ENCODE assay signal across 28 cellular contexts in genomic region chr6:41356838-41357237, GRCh38. TPM values are rescaled to one million over a fixed set of nuclear protein-coding genes. Genes with fewer than 3 reads are reported as not detected.
A peak's percentile ranks its signal among the peaks of the same experiment; 100 is the strongest.
DNase-seq lines count a peak whose midpoint lies in the region; ATAC-seq, FAIRE-seq and TF ChIP-seq lines count a peak whose summit lies in the region.
"Had no signal": no experiment of that assay in that cellular context is flagged by ENCODE, and none has a peak within 500 bp of the region (broad histone marks: within the 10 kb centered on the region; RNA-seq: fewer than 3 reads in every experiment).

No MANE protein-coding gene starts in this region.

- no peaks in the 10 kb centered on the region for H3K9me2 ChIP-seq in MM.1S (replicated peaks; ENCODE audit: insufficient read depth, low read length)
- H3K9me2 ChIP-seq: SK-N-SH had no signal

- no peaks in the 10 kb centered on the region for H4K20me1 ChIP-seq in K562 (replicated peaks; ENCODE audit: control insufficient read depth, insufficient read depth, low read length)
- no peaks in the 10 kb centered on the region for H4K20me1 ChIP-seq in MM.1S (ENCODE audit: insufficient read depth, low read length)

- H3K36me3 ChIP-seq in K562 (ENCODE audit: control insufficient read depth, insufficient read depth, low read length) (no peaks in the 10 kb centered on the region), MM.1S (replicated peaks; ENCODE audit: insufficient read depth, low read length) (no peaks in the 10 kb centered on the region)
- H3K36me3 ChIP-seq: BE2C, HAP-1 had no signal

- DNase-seq in activated CD8-positive, alpha-beta memory T cell treated with anti-CD3 and anti-CD28 coated beads, Interleukin-2, amount 10 ng/mL, durations not matched to agents 7 days and 5 days = peak; percentile 9
- no peak for DNase-seq in activated CD8-positive, alpha-beta memory T cell treated with anti-CD3 and anti-CD28 coated beads, Interleukin-2, amount 50 U/mL, for 4 hours
- no peak for DNase-seq in LNCaP clone FGC (ENCODE audit: low read depth)
- no peak for DNase-seq in K562 (ENCODE audit: extremely low read depth in 1 of 4, low spot score in 3 of 4)
- DNase-seq in MM.1S = no peak
- DNase-seq in germinal center (ENCODE audit: low spot score) = no peak
- DNase-seq: BE2C; CD4-positive, CD25-positive, alpha-beta regulatory T cell; COR-L47; GM23248; IMR-90; NCI-H187 treated with DMSO at 0.1 percent for 48 hours; NCI-H2107; NCI-H2227 treated with DMSO at 0.1 percent for 48 hours; NCI-H510A; NK-92 treated with Interleukin-12 subunit alpha and Interleukin-12 subunit beta, amount 100 ng/mL, for 24 hours; SIG-M5; SK-N-SH; T-helper 2 cell had no signal

- no TSS peak for BruUV-seq in K562 (replicated peaks; lab: Mats Ljungman, UMichigan)

- peaks cover 22% of the 10 kb centered on the region for H3K9me3 Mint-ChIP-seq in activated CD8-positive, alpha-beta memory T cell treated with anti-CD3 and anti-CD28 coated beads, Interleukin-2, amount 10 ng/mL, durations not matched to agents 7 days and 5 days (ENCODE audit: low read depth)

- no peak for TF ChIP-seq EP300 in K562 (IDR thresholded peaks at IDR 0.05; ENCODE audit: low read length)

- H3K4me3 ChIP-seq in LNCaP clone FGC (ENCODE audit: low read depth, low read length) (no peak overlapping the region), K562 (no peak overlapping the region), MM.1S (ENCODE audit: low read length) (no peak overlapping the region)
- H3K4me3 ChIP-seq: A549, GM23248, HAP-1 had no signal

- no peak overlapping the region for H3K27ac ChIP-seq in K562 (ENCODE audit: extremely low read depth, low read depth, low read length)
- no peak overlapping the region for H3K27ac ChIP-seq in MM.1S (ENCODE audit: low read length)
- H3K27ac ChIP-seq: A549, GM23248, HL-60 had no signal

- in situ Hi-C loops in K562 (cut with MboI) = no loop called here

- H3F3A ChIP-seq in MM.1S (ENCODE audit: insufficient read depth, low read length) = no peaks in the 10 kb centered on the region

- peaks cover 21% of the 10 kb centered on the region for H3K36me3 Mint-ChIP-seq in activated CD8-positive, alpha-beta memory T cell treated with anti-CD3 and anti-CD28 coated beads, Interleukin-2, amount 10 ng/mL, durations not matched to agents 7 days and 5 days

- H3K79me2 ChIP-seq in K562 (ENCODE audit: control insufficient read depth, insufficient read depth, low read length) (no peaks in the 10 kb centered on the region), MM.1S (ENCODE audit: low read length) (no peaks in the 10 kb centered on the region)

- 3% methylated on average over 3 of the region's 3 CpGs for WGBS in K562 (ENCODE audit: insufficient coverage, low coverage, missing lambda C conversion rate)

- POLR2A ChIA-PET in K562 (lab: Yijun Ruan, JAX) = no interaction called here

- H3K4me1 ChIP-seq in K562 (replicated peaks in 1 of 2; ENCODE audit: control insufficient read depth in 2 of 2, insufficient read depth in 2 of 2, low read length in 2 of 2) = no peaks in the 10 kb centered on the region
- no peaks in the 10 kb centered on the region for H3K4me1 ChIP-seq in MM.1S (ENCODE audit: low read length)
- H3K4me1 ChIP-seq: A549, BE2C, HAP-1 had no signal

- TF ChIP-seq CTCF in LNCaP clone FGC (IDR thresholded peaks at IDR 0.05; ENCODE audit: control insufficient read depth, extremely low read depth, insufficient read depth) (peak; percentile 33), K562 (IDR thresholded peaks at IDR 0.05 in 2 of 3, conservative IDR thresholded peaks at IDR 0.05 in 1 of 3; ENCODE audit: insufficient read depth in 2 of 3, low read depth in 1 of 3, low read length in 3 of 3) (no peak; a peak in 1 of 6 replicates), MM.1S (IDR thresholded peaks at IDR 0.05; ENCODE audit: low read length) (no peak)

- peaks cover 31% of the 10 kb centered on the region for H3K27me3 Mint-ChIP-seq in activated CD8-positive, alpha-beta memory T cell treated with anti-CD3 and anti-CD28 coated beads, Interleukin-2, amount 10 ng/mL, durations not matched to agents 7 days and 5 days

- TF ChIP-seq RAD21 in K562 (CRISPR knock-in tag; conservative IDR thresholded peaks at IDR 0.05 in 1 of 2, IDR thresholded peaks at IDR 0.05 in 1 of 2) = no peak

- H3K27ac Mint-ChIP-seq in activated CD8-positive, alpha-beta memory T cell treated with anti-CD3 and anti-CD28 coated beads, Interleukin-2, amount 10 ng/mL, durations not matched to agents 7 days and 5 days = no peak overlapping the region
- H3K27ac Mint-ChIP-seq: CD4-positive, CD25-positive, alpha-beta regulatory T cell had no signal

- H3K4me2 ChIP-seq in K562 (ENCODE audit: insufficient read depth, low read length) (no peak overlapping the region), MM.1S (ENCODE audit: low read depth, low read length) (no peak overlapping the region)
- H3K4me2 ChIP-seq: A549, SK-N-SH had no signal

- H3K4me3 Mint-ChIP-seq in activated CD8-positive, alpha-beta memory T cell treated with anti-CD3 and anti-CD28 coated beads, Interleukin-2, amount 10 ng/mL, durations not matched to agents 7 days and 5 days = no peak overlapping the region
- H3K4me3 Mint-ChIP-seq: CD4-positive, CD25-positive, alpha-beta regulatory T cell had no signal

- peak; percentile 44 for FAIRE-seq in K562 (lab: Jason Lieb, UNC)
- FAIRE-seq: A549, GM12892 had no signal

- intact Hi-C loops in K562 (cut with micrococcal nuclease) = no loop called here

- CTCF ChIA-PET in activated CD8-positive, alpha-beta memory T cell treated with anti-CD3 and anti-CD28 coated beads, Interleukin-2, amount 10 ng/mL, durations not matched to agents 7 days and 5 days (lab: Charles Lee) = interaction anchor here (0.9 to 2.0 kb wide), 4 partner anchors 10 to 327 kb away, joined by 3 to 9 read pairs (median 3); no protein-coding TSS in a partner anchor
- CTCF ChIA-PET in K562 (lab: Yijun Ruan, JAX; ENCODE audit: low intra/inter-chr PET ratio) = no interaction called here

- H2AFZ ChIP-seq in K562 (ENCODE audit: low read depth, low read length) (no peak overlapping the region), MM.1S (ENCODE audit: low read length) (no peak overlapping the region)
- H2AFZ ChIP-seq: GM23248 had no signal

- no peak for TF ChIP-seq POLR2A in K562 (conservative IDR thresholded peaks at IDR 0.05)

- peaks cover 10% of the 10 kb centered on the region for H3K4me1 Mint-ChIP-seq in activated CD8-positive, alpha-beta memory T cell treated with anti-CD3 and anti-CD28 coated beads, Interleukin-2, amount 10 ng/mL, durations not matched to agents 7 days and 5 days
- H3K4me1 Mint-ChIP-seq: CD4-positive, CD25-positive, alpha-beta regulatory T cell had no signal

- no peak for ATAC-seq in activated CD8-positive, alpha-beta memory T cell treated with anti-CD3 and anti-CD28 coated beads, Interleukin-2, amount 10 ng/mL, durations not matched to agents 7 days and 5 days
- ATAC-seq in K562 = peak; percentile 47; the same call in 1 of the 3 replicates
- no peak for ATAC-seq in HG02870 (IDR thresholded peaks at IDR 0.05; ENCODE audit: unreplicated experiment)
- ATAC-seq: Panc1 had no signal

- H3K27me3 ChIP-seq in K562 (ENCODE audit: control insufficient read depth in 2 of 2, insufficient read depth in 2 of 2, low read length in 2 of 2) = peaks cover 22 to 25% of the 10 kb centered on the region in 2 experiments
- no peaks in the 10 kb centered on the region for H3K27me3 ChIP-seq in MM.1S (replicated peaks; ENCODE audit: insufficient read depth, low read length)

- no peaks in the 10 kb centered on the region for H3K9me1 ChIP-seq in K562 (ENCODE audit: control insufficient read depth, insufficient read depth, low read length)

- no peaks in the 10 kb centered on the region for H3K9me3 ChIP-seq in K562 (replicated peaks; ENCODE audit: control insufficient read depth, insufficient read depth, low read depth, low read length)
- H3K9me3 ChIP-seq in MM.1S (replicated peaks; ENCODE audit: insufficient read depth, low read length) = no peaks in the 10 kb centered on the region
- H3K9me3 ChIP-seq: A549, BE2C had no signal

- H3K9ac ChIP-seq in K562 (ENCODE audit: insufficient read depth in 1 of 2, low read depth in 2 of 2, low read length in 2 of 2) (no peak overlapping the region), MM.1S (ENCODE audit: low read length) (no peak overlapping the region)
- H3K9ac ChIP-seq: GM23248, SK-N-SH had no signal

TF ChIP-seq in K562, 482 proteins besides CTCF, POLR2A, EP300 and RAD21 (continues in another document):
- TF ChIP-seq, protein P1, sequence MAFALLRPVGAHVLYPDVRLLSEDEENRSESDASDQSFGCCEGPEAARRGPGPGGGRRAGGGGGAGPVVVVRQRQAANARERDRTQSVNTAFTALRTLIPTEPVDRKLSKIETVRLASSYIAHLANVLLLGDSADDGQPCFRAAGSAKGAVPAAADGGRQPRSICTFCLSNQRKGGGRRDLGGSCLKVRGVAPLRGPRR (CRISPR knock-in tag; IDR thresholded peaks at IDR 0.05) = no peak
- no peak for TF ChIP-seq ZBTB8A (IDR thresholded peaks at IDR 0.05; ENCODE audit: partially characterized antibody)
- peak; percentile 55; the same call in 1 of the 2 replicates for TF ChIP-seq CEBPB (tag; IDR thresholded peaks at IDR 0.05)

RNA-seq across cellular contexts. Expression of gene NCR2, which starts 21.4 kb away (rescaled TPM):
- 1 to 10 TPM in 1 of 2 experiments, under 1 TPM in 1; 0.64 to 1.4 TPM for total RNA-seq in activated CD8-positive, alpha-beta memory T cell treated with anti-CD3 and anti-CD28 coated beads, Interleukin-2, amount 10 ng/mL, durations not matched to agents 7 days and 5 days
- not detected in 2 replicates for total RNA-seq in K562 (2011; cell fraction: chromatin; rRNA removed; ENCODE audit: low replicate concordance)
- not detected in 2 replicates for total RNA-seq in K562 (2011; cell fraction: nucleolus; rRNA removed)
- total RNA-seq in K562 (2011; cell fraction: nucleoplasm; rRNA removed) = not detected in 2 replicates
- total RNA-seq in K562 (2014; rRNA removed) = not detected in 2 replicates
- not detected in 2 replicates for total RNA-seq in K562 (2014; rRNA removed; fragmentation: Illumina TruSeq; extraction: Trizol)
- total RNA-seq in K562 (2015; rRNA removed; fragmentation: Illumina TruSeq; extraction: Trizol) = not detected in 2 replicates
- not detected in 2 replicates for total RNA-seq in K562 (2021)
- not detected in 2 replicates for polyA plus RNA-seq in K562 (2011; rRNA removed)
- polyA plus RNA-seq in K562 (2011; cell fraction: cytosol; rRNA removed) = not detected in 2 replicates
- polyA plus RNA-seq in K562 (2011; cell fraction: nucleus; rRNA removed) = not detected in 2 replicates
- not detected in 2 replicates for polyA plus RNA-seq in K562 (2012)
- not detected in 2 replicates for polyA plus RNA-seq in K562 (2014; fragmentation: Illumina TruSeq; extraction: Trizol)
- not detected for polyA plus RNA-seq in K562 (2014; fragmentation: Nextera tagmentation; extraction: Ambion mirVana)
- not detected in 2 replicates for polyA plus RNA-seq in K562 (2014; rRNA removed)
- not detected in 2 replicates for polyA minus RNA-seq in K562 (2011; rRNA and poly(A)+ RNA removed)
- polyA minus RNA-seq in K562 (2011; cell fraction: cytosol; rRNA and poly(A)+ RNA removed) = not detected in 2 replicates
- polyA minus RNA-seq in K562 (2011; cell fraction: nucleus; rRNA and poly(A)+ RNA removed) = not detected in 2 replicates
- total RNA-seq: CD4-positive, CD25-positive, alpha-beta regulatory T cell; G401; GM23248; HT1080; IMR-90; LHCN-M2 had no signal
- polyA plus RNA-seq: A549; CD4-positive, CD25-positive, alpha-beta regulatory T cell; GM23248; IMR-90; SK-N-SH had no signal
